ENCODE assay signal across 19 cellular contexts in genomic region chr20:63664861-63665594, GRCh38. TPM values are rescaled to one million over a fixed set of nuclear protein-coding genes. Genes with fewer than 3 reads are reported as not detected.
DNase-seq lines count a peak whose midpoint lies in the region; ATAC-seq, FAIRE-seq and TF ChIP-seq lines count a peak whose summit lies in the region.
"Had no signal": no experiment of that assay in that cellular context is flagged by ENCODE, and none has a peak within 500 bp of the region (broad histone marks: within the 10 kb centered on the region; RNA-seq: fewer than 3 reads in every experiment).

No MANE protein-coding gene starts in this region.

- H3K23me2 ChIP-seq in H1 (ENCODE audit: low read depth, low read length) = no peaks in the 10 kb centered on the region

- WGBS in H1 (ENCODE audit: extremely low coverage in 1 of 2, insufficient coverage in 1 of 2, insufficient read length in 1 of 2, insufficient replicate concordance in 2 of 2, low coverage in 1 of 2, low lambda C conversion rate in 2 of 2, missing lambda C conversion rate in 1 of 2), 2 experiments = 82% methylated on average over 10 of the region's 18 CpGs; no CpG with 5 or more reads in 1 of the 2 experiments

- in situ Hi-C loops in G401 (cut with HindIII; ENCODE audit: low sequenced_read_pairs) = no loop called here

- CTCF ChIA-PET in H1 (lab: Charles Lee; ENCODE audit: partially characterized antibody) = interaction anchor here (0.7 to 1.5 kb wide), 4 partner anchors 23 to 127 kb away, joined by 3 read pairs; no protein-coding TSS in a partner anchor

- TF ChIP-seq EP300 in H1 (IDR thresholded peaks at IDR 0.05; ENCODE audit: borderline replicate concordance in 1 of 2, low read depth in 2 of 2, low read length in 2 of 2) = no peak

- no peak overlapping the region for H2AFZ ChIP-seq in H1 (ENCODE audit: low read length)

- H3K4me3 ChIP-seq in H1 (ENCODE audit: extremely low read depth in 1 of 4, insufficient read depth in 2 of 4, low read depth in 3 of 4, low read length in 4 of 4) = no peak overlapping the region
- H3K4me3 ChIP-seq: adrenal gland, right lobe of liver, vagina had no signal

- H3K4me1 ChIP-seq in H1 (replicated peaks in 1 of 4; ENCODE audit: control insufficient read depth in 3 of 4, insufficient read depth in 4 of 4, low read length in 3 of 4) = no peaks in the 10 kb centered on the region
- H3K4me1 ChIP-seq: adrenal gland, right lobe of liver, vagina had no signal

- H3K79me1 ChIP-seq in H1 (ENCODE audit: low read depth, low read length) = no peaks in the 10 kb centered on the region; the same call in 1 of the 2 replicates

- H3K9me3 ChIP-seq in H1 (ENCODE audit: insufficient read depth in 2 of 2, low read depth in 1 of 2, low read length in 1 of 2) = no peaks in the 10 kb centered on the region
- H3K9me3 ChIP-seq: adrenal gland, right lobe of liver, vagina had no signal

- H3K36me3 Mint-ChIP-seq in stimulated activated naive B cell treated with anti-CD40 and anti-IgM and Interleukin-4, amounts not matched to agents 10 μg/mL and 1 μg/mL and 100 μg/mL, for 72 hours = peaks cover 36 to 50% of the 10 kb centered on the region in 2 donors

- H3K4me2 ChIP-seq in H1 (ENCODE audit: insufficient read depth in 1 of 2, low read depth in 2 of 2, low read length in 2 of 2) = no peak overlapping the region; a peak in 1 of 4 replicates

- H2BK15ac ChIP-seq in H1 (ENCODE audit: low read length) = no peak overlapping the region

- no peak for FAIRE-seq in H1 (lab: Jason Lieb, UNC)

- H2BK5ac ChIP-seq in H1 (ENCODE audit: low read depth, low read length) = no peak overlapping the region

- H2BK120ac ChIP-seq in H1 (replicated peaks; ENCODE audit: low read depth, low read length) = no peak overlapping the region

- TF ChIP-seq POLR2A in H1 (IDR thresholded peaks at IDR 0.05; ENCODE audit: control extremely low read depth in 1 of 2, low read depth in 2 of 2, low read length in 2 of 2) = no peak

- no peak for ATAC-seq in left colon
- ATAC-seq in stimulated activated naive B cell treated with anti-CD40 and anti-IgM and Interleukin-4, amounts not matched to agents 10 μg/mL and 1 μg/mL and 100 μg/mL, for 72 hours (replicated peaks) = no peak
- no peak for ATAC-seq in stimulated activated naive CD8-positive, alpha-beta T cell treated with anti-CD3 and anti-CD28 coated beads, Interleukin-15, amount 100 ng/mL, for 72 hours
- ATAC-seq: left lobe of liver; stimulated activated naive CD8-positive, alpha-beta T cell treated with anti-CD3 and anti-CD28 coated beads, Interleukin-15, Interleukin-2, amounts not matched to agents 100 U/mL and 50 U/mL, for 24 hours had no signal

- intact Hi-C loops in left colon (cut with DNase I, micrococcal nuclease) = no loop called here

- H3K27me3 Mint-ChIP-seq in stimulated activated naive B cell treated with anti-CD40 and anti-IgM and Interleukin-4, amounts not matched to agents 10 μg/mL and 1 μg/mL and 100 μg/mL, for 72 hours = no peaks in the 10 kb centered on the region
- no peaks in the 10 kb centered on the region for H3K27me3 Mint-ChIP-seq in stimulated activated naive CD8-positive, alpha-beta T cell treated with anti-CD3 and anti-CD28 coated beads, Interleukin-15, amount 100 ng/mL, for 72 hours
- H3K27me3 Mint-ChIP-seq: activated T-cell treated with anti-CD3 and anti-CD28 coated beads, Interleukin-2, amount 50 U/mL, for 24 hours had no signal

- H3K27me3 ChIP-seq in H1 (replicated peaks in 1 of 4; ENCODE audit: control insufficient read depth in 3 of 4, extremely low read depth in 1 of 4, insufficient read depth in 3 of 4, low read length in 3 of 4) = no peaks in the 10 kb centered on the region
- H3K27me3 ChIP-seq: adrenal gland, right lobe of liver, vagina had no signal

- no peak overlapping the region for H3K14ac ChIP-seq in H1 (ENCODE audit: insufficient read length)

- no peak overlapping the region for H3K18ac ChIP-seq in H1 (ENCODE audit: extremely low read depth, low read length)

- H3K9ac ChIP-seq in H1 (replicated peaks in 1 of 4; ENCODE audit: extremely low read depth in 1 of 4, low read depth in 3 of 4, low read length in 3 of 4) = no peak overlapping the region

- peaks cover 0 to 31% (median 17%) of the 10 kb centered on the region in 4 experiments; a peak in 6 of 8 replicates for H3K36me3 ChIP-seq in H1 (ENCODE audit: control insufficient read depth in 2 of 4, insufficient read depth in 4 of 4, low read length in 3 of 4)

- H3K27ac ChIP-seq in H1 (ENCODE audit: low read depth, low read length) = no peak overlapping the region
- H3K27ac ChIP-seq: adrenal gland, right lobe of liver, vagina had no signal

- no peaks in the 10 kb centered on the region for H3K79me2 ChIP-seq in H1 (ENCODE audit: control insufficient read depth in 1 of 2, insufficient read depth in 2 of 2, low read length in 2 of 2)

- peaks cover 2 to 10% of the 10 kb centered on the region in 2 experiments for H4K20me1 ChIP-seq in H1 (replicated peaks in 1 of 2; ENCODE audit: control insufficient read depth in 1 of 2, insufficient read depth in 2 of 2, low read length in 2 of 2)

- H4K8ac ChIP-seq in H1 (ENCODE audit: extremely low read depth, insufficient read depth, low read length) = peak overlapping the region; percentile 15

- H2BK20ac ChIP-seq in H1 (ENCODE audit: low read length) = no peak overlapping the region

- no peak overlapping the region for H4K91ac ChIP-seq in H1 (replicated peaks; ENCODE audit: insufficient read length, low read length)

- no peak overlapping the region for H3K4ac ChIP-seq in H1 (replicated peaks; ENCODE audit: insufficient read length, low read depth, low read length)

- H2AK5ac ChIP-seq in H1 (ENCODE audit: low read depth, low read length) = no peak overlapping the region

- no peak for TF ChIP-seq CTCF in H1 (IDR thresholded peaks at IDR 0.05; ENCODE audit: control extremely low read depth in 1 of 3, insufficient read depth in 1 of 3, low read depth in 1 of 3, low read length in 3 of 3)

- peaks cover 0 to 7% of the 10 kb centered on the region in 2 donors for H3K4me1 Mint-ChIP-seq in stimulated activated naive B cell treated with anti-CD40 and anti-IgM and Interleukin-4, amounts not matched to agents 10 μg/mL and 1 μg/mL and 100 μg/mL, for 72 hours
- peaks cover 12% of the 10 kb centered on the region for H3K4me1 Mint-ChIP-seq in stimulated activated naive CD8-positive, alpha-beta T cell treated with anti-CD3 and anti-CD28 coated beads, Interleukin-15, amount 100 ng/mL, for 72 hours

- H2BK12ac ChIP-seq in H1 (ENCODE audit: low read depth, low read length) = no peak overlapping the region

- no peak overlapping the region for H3K23ac ChIP-seq in H1 (ENCODE audit: insufficient read length)

- no peaks in the 10 kb centered on the region for H3K9me3 Mint-ChIP-seq in stimulated activated naive B cell treated with anti-CD40 and anti-IgM and Interleukin-4, amounts not matched to agents 10 μg/mL and 1 μg/mL and 100 μg/mL, for 72 hours
- no peaks in the 10 kb centered on the region for H3K9me3 Mint-ChIP-seq in stimulated activated naive CD8-positive, alpha-beta T cell treated with anti-CD3 and anti-CD28 coated beads, Interleukin-15, amount 100 ng/mL, for 72 hours
- H3K9me3 Mint-ChIP-seq: activated T-cell treated with anti-CD3 and anti-CD28 coated beads, Interleukin-2, amount 50 U/mL, for 24 hours had no signal

- H3K27ac Mint-ChIP-seq in stimulated activated naive B cell treated with anti-CD40 and anti-IgM and Interleukin-4, amounts not matched to agents 10 μg/mL and 1 μg/mL and 100 μg/mL, for 72 hours = no peak overlapping the region
- peak overlapping the region in 1 of 2 donors; percentile 74 for H3K27ac Mint-ChIP-seq in stimulated activated naive CD8-positive, alpha-beta T cell treated with anti-CD3 and anti-CD28 coated beads, Interleukin-15, amount 100 ng/mL, for 72 hours
- H3K27ac Mint-ChIP-seq: activated T-cell treated with anti-CD3 and anti-CD28 coated beads, Interleukin-2, amount 50 U/mL, for 24 hours had no signal

- H3K56ac ChIP-seq in H1 (replicated peaks; ENCODE audit: insufficient read length, low read depth, low read length) = no peak overlapping the region

- TF ChIP-seq RAD21 in H1 (IDR thresholded peaks at IDR 0.05 in 1 of 2, conservative IDR thresholded peaks at IDR 0.05 in 1 of 2; ENCODE audit: low read depth in 2 of 2, low read length in 2 of 2) = no peak

- no peak overlapping the region for H4K5ac ChIP-seq in H1 (ENCODE audit: insufficient read length, low read depth, low read length)

- peak; percentile 90 for DNase-seq in G401 (ENCODE audit: low spot score)
- peak; percentile 83 for DNase-seq in NCI-H226
- DNase-seq in H1 (ENCODE audit: low read depth in 1 of 2, low spot score in 2 of 2) = peak in 1 of 2 experiments; percentile 82
- DNase-seq in middle frontal gyrus (ENCODE audit: extremely low spot score, low spot score) = peak; percentile 22
- DNase-seq in effector CD8-positive, alpha-beta T cell (lab: John Stamatoyannopoulos, UW) = no peak
- no peak for DNase-seq in left colon
- no peak for DNase-seq in stimulated activated naive B cell treated with anti-CD40 and anti-IgM and Interleukin-4, amounts not matched to agents 10 μg/mL and 1 μg/mL and 100 μg/mL, for 72 hours
- no peak for DNase-seq in stimulated activated naive CD8-positive, alpha-beta T cell treated with anti-CD3 and anti-CD28 coated beads, Interleukin-15, amount 100 ng/mL, for 72 hours
- DNase-seq: activated CD4-positive, alpha-beta T cell treated with anti-CD3 and anti-CD28 coated beads for 48 hours; activated T-cell treated with anti-CD3 and anti-CD28 coated beads, Interleukin-2, amount 50 U/mL, for 24 hours; DMS79 treated with DMSO at 0.1 percent for 48 hours; NCI-H774; right lobe of liver; RPMI8226; stimulated activated naive CD8-positive, alpha-beta T cell treated with anti-CD3 and anti-CD28 coated beads, Interleukin-15, Interleukin-2, amounts not matched to agents 100 U/mL and 50 U/mL, for 24 hours had no signal

- POLR2A ChIA-PET in H1 (lab: Charles Lee; ENCODE audit: partially characterized antibody) = interaction anchor here (0.7 to 1.0 kb wide), 3 partner anchors 29 to 64 kb away, joined by 3 read pairs; partner anchors contain the start of genes ARFRP1 and ZGPAT

- H3K4me3 Mint-ChIP-seq in stimulated activated naive B cell treated with anti-CD40 and anti-IgM and Interleukin-4, amounts not matched to agents 10 μg/mL and 1 μg/mL and 100 μg/mL, for 72 hours = no peak overlapping the region
- H3K4me3 Mint-ChIP-seq in stimulated activated naive CD8-positive, alpha-beta T cell treated with anti-CD3 and anti-CD28 coated beads, Interleukin-15, amount 100 ng/mL, for 72 hours = no peak overlapping the region
- H3K4me3 Mint-ChIP-seq: activated T-cell treated with anti-CD3 and anti-CD28 coated beads, Interleukin-2, amount 50 U/mL, for 24 hours had no signal

RNA-seq across cellular contexts. Expression of gene RTEL1, which starts 6.9 kb away (rescaled TPM):
- 18.5 and 18.7 TPM in 2 replicates for total RNA-seq in G401 (2014; rRNA removed; shearing (Covaris generic))
- 37.1 and 37.8 TPM in 2 replicates for total RNA-seq in H1 (2021; fragmentation: NEBNext Ultra II Directional; extraction: Animal tissue kit (Norgen Biotek cat#: 25700))
- 16.2 and 24.3 TPM in 2 replicates for polyA plus RNA-seq in H1 (2011; rRNA removed)
- polyA plus RNA-seq in H1 (2011; cell fraction: cytosol; rRNA removed) = 19.7 TPM
- polyA plus RNA-seq in H1 (2011; cell fraction: nucleus; rRNA removed) = 181 TPM
- polyA plus RNA-seq in H1 (2012, experiment 1 of 2) = 17.9 to 26.4 TPM (median 23.9 TPM) in 4 replicates
- polyA plus RNA-seq in H1 (2012, experiment 2 of 2) = 18.4 TPM
- 14.4 TPM for polyA plus RNA-seq in H1 (2013, experiment 1 of 2)
- polyA plus RNA-seq in H1 (2013, experiment 2 of 2) = 12.9 TPM
- polyA minus RNA-seq in H1 (2011; rRNA and poly(A)+ RNA removed) = 46.2 and 51.7 TPM in 2 replicates
- polyA minus RNA-seq in H1 (2011; cell fraction: cytosol; rRNA and poly(A)+ RNA removed) = 23.6 TPM
- polyA minus RNA-seq in H1 (2011; cell fraction: nucleus; rRNA and poly(A)+ RNA removed) = 47.6 TPM
- 10 to 100 TPM; 16.9 to 34.6 TPM for total RNA-seq in left colon

RNA-seq across cellular contexts. Expression of gene STMN3, which starts 11.8 kb away (rescaled TPM):
- 179 and 180 TPM in 2 replicates for total RNA-seq in G401 (2014; rRNA removed; shearing (Covaris generic))
- total RNA-seq in H1 (2021; fragmentation: NEBNext Ultra II Directional; extraction: Animal tissue kit (Norgen Biotek cat#: 25700)) = 63.1 and 71.6 TPM in 2 replicates
- polyA plus RNA-seq in H1 (2011; rRNA removed) = 51.5 and 70.8 TPM in 2 replicates
- 60.4 TPM for polyA plus RNA-seq in H1 (2011; cell fraction: cytosol; rRNA removed)
- 122 TPM for polyA plus RNA-seq in H1 (2011; cell fraction: nucleus; rRNA removed)
- polyA plus RNA-seq in H1 (2012, experiment 1 of 2) = 42.7 to 63.6 TPM (median 56.4 TPM) in 4 replicates
- 53.7 TPM for polyA plus RNA-seq in H1 (2012, experiment 2 of 2)
- polyA plus RNA-seq in H1 (2013, experiment 1 of 2) = 35.5 TPM
- polyA plus RNA-seq in H1 (2013, experiment 2 of 2) = 37.5 TPM
- polyA minus RNA-seq in H1 (2011; rRNA and poly(A)+ RNA removed) = 11.2 and 14.8 TPM in 2 replicates
- polyA minus RNA-seq in H1 (2011; cell fraction: cytosol; rRNA and poly(A)+ RNA removed) = 20.3 TPM
- polyA minus RNA-seq in H1 (2011; cell fraction: nucleus; rRNA and poly(A)+ RNA removed) = 11.5 TPM
- total RNA-seq in left colon = 1 to 10 TPM; 2.9 to 5.5 TPM

RNA-seq across cellular contexts. Expression of gene TNFRSF6B, which starts 31.4 kb away (rescaled TPM):
- not detected in 2 replicates for total RNA-seq in G401 (2014; rRNA removed; shearing (Covaris generic))
- not detected in 2 replicates for total RNA-seq in H1 (2021; fragmentation: NEBNext Ultra II Directional; extraction: Animal tissue kit (Norgen Biotek cat#: 25700))
- polyA plus RNA-seq in H1 (2011; rRNA removed) = 3.1 and 5.4 TPM in 2 replicates
- polyA plus RNA-seq in H1 (2011; cell fraction: cytosol; rRNA removed) = 2.5 TPM
- polyA plus RNA-seq in H1 (2011; cell fraction: nucleus; rRNA removed) = 16.8 TPM
- 0.27 to 1.6 TPM (median 0.43 TPM) in 3 of 4 replicates, not detected in the other for polyA plus RNA-seq in H1 (2012, experiment 1 of 2)
- 0.39 TPM for polyA plus RNA-seq in H1 (2012, experiment 2 of 2)
- polyA plus RNA-seq in H1 (2013, experiment 1 of 2) = 0.75 TPM
- 0.96 TPM for polyA plus RNA-seq in H1 (2013, experiment 2 of 2)
- not detected in 2 replicates for polyA minus RNA-seq in H1 (2011; rRNA and poly(A)+ RNA removed)
- polyA minus RNA-seq in H1 (2011; cell fraction: cytosol; rRNA and poly(A)+ RNA removed) = not detected
- polyA minus RNA-seq in H1 (2011; cell fraction: nucleus; rRNA and poly(A)+ RNA removed) = 1.1 TPM
- 1 to 10 TPM in 1 of 2 donors, not detected in 1; 8.9 TPM for total RNA-seq in left colon
- total RNA-seq: T-helper 2 cell treated with Interferon-gamma antibody and Interleukin-4, amounts not matched to agents 100 ng/mL and 5 ng/mL, for 36 hours had no signal

RNA-seq across cellular contexts. Expression of gene GMEB2, which starts 38.1 kb away (rescaled TPM):
- 19.3 and 19.7 TPM in 2 replicates for total RNA-seq in G401 (2014; rRNA removed; shearing (Covaris generic))
- 12.9 and 14.2 TPM in 2 replicates for total RNA-seq in H1 (2021; fragmentation: NEBNext Ultra II Directional; extraction: Animal tissue kit (Norgen Biotek cat#: 25700))
- 14.2 and 19.1 TPM in 2 replicates for polyA plus RNA-seq in H1 (2011; rRNA removed)
- 11.7 TPM for polyA plus RNA-seq in H1 (2011; cell fraction: cytosol; rRNA removed)
- 19.6 TPM for polyA plus RNA-seq in H1 (2011; cell fraction: nucleus; rRNA removed)
- polyA plus RNA-seq in H1 (2012, experiment 1 of 2) = 8.1 to 13.0 TPM (median 12.1 TPM) in 4 replicates
- polyA plus RNA-seq in H1 (2012, experiment 2 of 2) = 11.4 TPM
- 8.3 TPM for polyA plus RNA-seq in H1 (2013, experiment 1 of 2)
- 8.1 TPM for polyA plus RNA-seq in H1 (2013, experiment 2 of 2)
- polyA minus RNA-seq in H1 (2011; rRNA and poly(A)+ RNA removed) = 7.5 TPM in 2 replicates
- polyA minus RNA-seq in H1 (2011; cell fraction: cytosol; rRNA and poly(A)+ RNA removed) = 8.1 TPM
- polyA minus RNA-seq in H1 (2011; cell fraction: nucleus; rRNA and poly(A)+ RNA removed) = 6.3 TPM
- total RNA-seq in left colon = 10 to 100 TPM in 1 of 2 donors, 1 to 10 TPM in 1; 9.7 to 11.6 TPM

RNA-seq across cellular contexts. Expression of gene ARFRP1, which starts 42.7 kb away (rescaled TPM):
- total RNA-seq in G401 (2014; rRNA removed; shearing (Covaris generic)) = 33.0 and 36.7 TPM in 2 replicates
- total RNA-seq in H1 (2021; fragmentation: NEBNext Ultra II Directional; extraction: Animal tissue kit (Norgen Biotek cat#: 25700)) = 21.9 and 22.9 TPM in 2 replicates
- polyA plus RNA-seq in H1 (2011; rRNA removed) = 12.9 and 19.4 TPM in 2 replicates
- polyA plus RNA-seq in H1 (2011; cell fraction: cytosol; rRNA removed) = 23.2 TPM
- 32.0 TPM for polyA plus RNA-seq in H1 (2011; cell fraction: nucleus; rRNA removed)
- 12.3 to 20.2 TPM (median 18.9 TPM) in 4 replicates for polyA plus RNA-seq in H1 (2012, experiment 1 of 2)
- polyA plus RNA-seq in H1 (2012, experiment 2 of 2) = 9.1 TPM
- polyA plus RNA-seq in H1 (2013, experiment 1 of 2) = 7.5 TPM
- 7.8 TPM for polyA plus RNA-seq in H1 (2013, experiment 2 of 2)
- polyA minus RNA-seq in H1 (2011; rRNA and poly(A)+ RNA removed) = 12.9 and 15.4 TPM in 2 replicates
- 10.6 TPM for polyA minus RNA-seq in H1 (2011; cell fraction: cytosol; rRNA and poly(A)+ RNA removed)
- polyA minus RNA-seq in H1 (2011; cell fraction: nucleus; rRNA and poly(A)+ RNA removed) = 34.7 TPM
- total RNA-seq in left colon = 10 to 100 TPM; 52.2 to 69.5 TPM

Comparison
In these comparisons a context has a peak if more than half of its experiments do, and no peak if none do; other contexts are left out.
1. DNase-seq: peak in G401 (single experiment), NCI-H226 (single experiment) and middle frontal gyrus (single experiment); none in effector CD8-positive, alpha-beta T cell (single experiment), left colon (0 of 2), stimulated activated naive B cell treated with anti-CD40 and anti-IgM and Interleukin-4, amounts not matched to agents 10 μg/mL and 1 μg/mL and 100 μg/mL, for 72 hours (single experiment) and stimulated activated naive CD8-positive, alpha-beta T cell treated with anti-CD3 and anti-CD28 coated beads, Interleukin-15, amount 100 ng/mL, for 72 hours (0 of 2).